In genomic region chr3:26963356-26963742, GRCh38 we compare ENCODE assay signal across 1 cellular context.
TF ChIP-seq lines count a peak whose summit lies in the region.

No MANE protein-coding gene starts in this region.

TF ChIP-seq in GM23338, 12 proteins besides CTCF, POLR2A, EP300 and RAD21 (continued from another document):
- no peak for TF ChIP-seq REST (IDR thresholded peaks at IDR 0.05; ENCODE audit: unreplicated experiment)
- no peak for TF ChIP-seq NANOG (IDR thresholded peaks at IDR 0.05; ENCODE audit: borderline replicate concordance)
- TF ChIP-seq CREB1 (CRISPR knock-in tag; IDR thresholded peaks at IDR 0.05; ENCODE audit: low read depth), result no peak
- TF ChIP-seq STAT1 (IDR thresholded peaks at IDR 0.05; ENCODE audit: unreplicated experiment), result no peak
- no peak for TF ChIP-seq ZNF114 (CRISPR knock-in tag; IDR thresholded peaks at IDR 0.05)
- no peak for TF ChIP-seq POLR2AphosphoS5 (IDR thresholded peaks at IDR 0.05; ENCODE audit: low read depth)
- no peak for TF ChIP-seq EZH2 (IDR thresholded peaks at IDR 0.05; ENCODE audit: low read depth, unreplicated experiment)
- TF ChIP-seq JUNB (IDR thresholded peaks at IDR 0.05; ENCODE audit: unreplicated experiment), result no peak
- no peak for TF ChIP-seq EZH2phosphoT487 (IDR thresholded peaks at IDR 0.05; ENCODE audit: unreplicated experiment)
TF ChIP-seq in GM23338: peak in this region for 0.
